ENCODE assay signal across 16 cellular contexts in the genomic region with DNA sequence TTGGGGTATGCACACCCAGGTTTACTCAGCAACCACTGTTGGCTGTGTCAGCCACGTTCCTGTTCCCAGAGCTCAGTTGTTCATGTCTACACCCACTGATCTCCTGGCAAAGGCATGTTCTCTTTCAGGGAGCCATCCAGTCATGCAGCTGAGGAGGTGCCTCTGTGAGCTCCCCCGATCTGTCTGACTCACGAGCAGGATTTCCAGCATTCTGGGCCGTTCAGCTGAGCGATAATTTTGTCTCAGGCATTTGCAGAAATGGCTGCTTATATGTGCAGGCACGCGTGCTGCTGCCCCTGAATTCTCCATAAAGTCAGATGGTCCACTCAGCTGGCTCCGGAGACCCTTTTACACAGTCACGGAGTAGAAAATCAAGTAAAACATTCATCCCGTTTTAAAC.
DNase-seq lines count a peak whose midpoint lies in the region; FAIRE-seq and TF ChIP-seq lines count a peak whose summit lies in the region.
"Had no signal": no experiment of that assay in that cellular context is flagged by ENCODE, and none has a peak within 500 bp of the region (broad histone marks: within the 10 kb centered on the region; RNA-seq: fewer than 3 reads in every experiment).

No MANE protein-coding gene starts in this region.

- H3K36me3 ChIP-seq in bronchial epithelial cell (ENCODE audit: control insufficient read depth, insufficient read depth, low read length) (no peaks in the 10 kb centered on the region), skeletal muscle satellite cell (ENCODE audit: insufficient read depth, low read length) (no peaks in the 10 kb centered on the region), testis (ENCODE audit: low read depth, missing control alignments) (no peaks in the 10 kb centered on the region)
- H3K36me3 ChIP-seq: esophagus muscularis mucosa, Peyer's patch had no signal

- intact Hi-C loops in testis (cut with DNase I; ENCODE audit: low total_unique reads), result no loop called here

- no peak overlapping the region for H3K9ac ChIP-seq in skeletal muscle satellite cell (ENCODE audit: low read depth, low read length)
- H3K9ac ChIP-seq: KMS-11, parathyroid adenoma had no signal

- peaks cover 30% of the 10 kb centered on the region for H3K4me1 ChIP-seq in skeletal muscle satellite cell (ENCODE audit: control insufficient read depth, insufficient read depth, low read length)
- H3K4me1 ChIP-seq in testis, result no peaks in the 10 kb centered on the region
- H3K4me1 ChIP-seq: esophagus muscularis mucosa, parathyroid adenoma, Peyer's patch had no signal

- TF ChIP-seq CTCF in bronchial epithelial cell (IDR thresholded peaks at IDR 0.05; ENCODE audit: insufficient read depth, low read length, severe bottlenecking), result no peak
- no peak for TF ChIP-seq CTCF in testis (IDR thresholded peaks at IDR 0.05)

- H3K27me3 ChIP-seq in bronchial epithelial cell (ENCODE audit: control insufficient read depth, insufficient read depth, low read length) (no peaks in the 10 kb centered on the region), skeletal muscle satellite cell (ENCODE audit: control insufficient read depth, insufficient read depth, low read length) (peaks cover 12% of the 10 kb centered on the region), testis (no peaks in the 10 kb centered on the region)
- H3K27me3 ChIP-seq: Peyer's patch had no signal

- 80 to 81% methylated on average over 9 to 10 of the region's 10 CpGs for WGBS in testis, 2 donors

- no peak overlapping the region for H3K4me3 ChIP-seq in bronchial epithelial cell (ENCODE audit: low read depth, low read length)
- no peak overlapping the region for H3K4me3 ChIP-seq in skeletal muscle satellite cell (ENCODE audit: low read length)
- H3K4me3 ChIP-seq in testis, result no peak overlapping the region
- H3K4me3 ChIP-seq: esophagus muscularis mucosa, Peyer's patch had no signal

- H3K27ac ChIP-seq in testis, result no peak overlapping the region
- H3K27ac ChIP-seq: esophagus muscularis mucosa, KMS-11, parathyroid adenoma, Peyer's patch had no signal

- FAIRE-seq in H54 (lab: Jason Lieb, UNC) (no peak), bronchial epithelial cell (lab: Jason Lieb, UNC) (peak; percentile 98)
- FAIRE-seq: urothelium cell line had no signal

- TF ChIP-seq POLR2A in H54 (IDR thresholded peaks at IDR 0.05; ENCODE audit: low read depth, low read length) (no peak), testis (IDR thresholded peaks at IDR 0.05) (no peak)

- no peaks in the 10 kb centered on the region for H3K9me3 ChIP-seq in skeletal muscle satellite cell (replicated peaks; ENCODE audit: low read length)
- H3K9me3 ChIP-seq in testis, result no peaks in the 10 kb centered on the region
- H3K9me3 ChIP-seq: Peyer's patch had no signal

- peak overlapping the region; percentile 63 for H3K4me2 ChIP-seq in skeletal muscle satellite cell (ENCODE audit: low read length)
- H3K4me2 ChIP-seq: KMS-11 had no signal

- DNase-seq in H54 (ENCODE audit: insufficient read length, low spot score) (peak; percentile 39), bronchial epithelial cell (ENCODE audit: low read depth) (peak; percentile 96), kidney glomerular epithelial cell (lab: John Stamatoyannopoulos, UW) (peak; percentile 70), SIG-M5 treated with dmso at 0.1 percent for 504 hours (lab: John Stamatoyannopoulos, UW; ENCODE audit: unreplicated experiment) (no peak), HuH-7 (ENCODE audit: low spot score) (no peak), testis (no peak)
- no peak for DNase-seq in effector CD8-positive, alpha-beta T cell (lab: John Stamatoyannopoulos, UW)
- DNase-seq: activated B cell treated with CpG ODN at 0.5 μM for 24 hours, NCI-H1930, NCI-H526 treated with DMSO at 0.1 percent for 48 hours, Peyer's patch had no signal

Comparison
In these comparisons a context has a peak if more than half of its experiments do, and no peak if none do; other contexts are left out.
1. DNase-seq: peak in H54 (single experiment), bronchial epithelial cell (single experiment) and kidney glomerular epithelial cell (single experiment); none in effector CD8-positive, alpha-beta T cell (single experiment), SIG-M5 treated with dmso at 0.1 percent for 504 hours (single experiment), HuH-7 (single experiment) and testis (single experiment).